13 cellular contexts compared by ENCODE assay signal in genomic region chr1:113146242-113147072, GRCh38.
DNase-seq lines count a peak whose midpoint lies in the region; ATAC-seq, FAIRE-seq and TF ChIP-seq lines count a peak whose summit lies in the region.
"Had no signal": no experiment of that assay in that cellular context is flagged by ENCODE, and none has a peak within 500 bp of the region (broad histone marks: within the 10 kb centered on the region; RNA-seq: fewer than 3 reads in every experiment).

No MANE protein-coding gene starts in this region.

- H3K27me3 Mint-ChIP-seq in astrocyte (ENCODE audit: low read depth, unreplicated experiment): no peaks in the 10 kb centered on the region
- H3K27me3 Mint-ChIP-seq in natural killer cell treated with Interleukin-12 subunit alpha and Interleukin-12 subunit beta and Interleukin-15 and Interleukin-18, amount 100 ng/mL, for 72 hours: no peaks in the 10 kb centered on the region
- H3K27me3 Mint-ChIP-seq: stimulated activated naive CD8-positive, alpha-beta T cell treated with anti-CD3 and anti-CD28 coated beads, Interleukin-15, Interleukin-2, amounts not matched to agents 100 ng/mL and 50 ng/mL, for 24 hours had no signal

- H3K36me3 Mint-ChIP-seq in astrocyte (ENCODE audit: low read depth, unreplicated experiment): no peaks in the 10 kb centered on the region
- no peaks in the 10 kb centered on the region for H3K36me3 Mint-ChIP-seq in natural killer cell treated with Interleukin-12 subunit alpha and Interleukin-12 subunit beta and Interleukin-15 and Interleukin-18, amount 100 ng/mL, for 72 hours

- ATAC-seq in natural killer cell treated with Interleukin-12 subunit alpha and Interleukin-12 subunit beta and Interleukin-15 and Interleukin-18, amount 100 ng/mL, for 72 hours: peak; percentile 61
- no peak for ATAC-seq in HG02970 (IDR thresholded peaks at IDR 0.05; ENCODE audit: low FRiP score, unreplicated experiment)

- peaks cover 51% of the 10 kb centered on the region for H3K4me1 Mint-ChIP-seq in astrocyte (ENCODE audit: low read depth, unreplicated experiment)
- H3K4me1 Mint-ChIP-seq in natural killer cell treated with Interleukin-12 subunit alpha and Interleukin-12 subunit beta and Interleukin-15 and Interleukin-18, amount 100 ng/mL, for 72 hours (ENCODE audit: low read depth in 2 of 2): peaks cover 7 to 17% of the 10 kb centered on the region in 2 donors

- H3K79me2 ChIP-seq in astrocyte (ENCODE audit: insufficient read depth, low read length): no peaks in the 10 kb centered on the region

- H4K20me1 ChIP-seq in astrocyte (ENCODE audit: insufficient read depth, low read length): no peaks in the 10 kb centered on the region

- H3K4me1 ChIP-seq in astrocyte (ENCODE audit: insufficient read depth, low read length): peaks cover 23% of the 10 kb centered on the region

- no peak overlapping the region for H3K9ac ChIP-seq in astrocyte (ENCODE audit: low read length)

- H3K4me3 Mint-ChIP-seq in astrocyte (ENCODE audit: unreplicated experiment): no peak overlapping the region
- H3K4me3 Mint-ChIP-seq in natural killer cell treated with Interleukin-12 subunit alpha and Interleukin-12 subunit beta and Interleukin-15 and Interleukin-18, amount 100 ng/mL, for 72 hours: no peak overlapping the region
- H3K4me3 Mint-ChIP-seq: stimulated activated naive CD8-positive, alpha-beta T cell treated with anti-CD3 and anti-CD28 coated beads, Interleukin-15, Interleukin-2, amounts not matched to agents 100 ng/mL and 50 ng/mL, for 24 hours had no signal

- TF ChIP-seq POLR2A in NB4 (IDR thresholded peaks at IDR 0.05; ENCODE audit: extremely low read depth, insufficient read length): no peak

- H3K27me3 ChIP-seq in astrocyte (ENCODE audit: insufficient read depth, low read length): no peaks in the 10 kb centered on the region

- peak overlapping the region; percentile 83 for H3K27ac Mint-ChIP-seq in astrocyte (ENCODE audit: unreplicated experiment)
- H3K27ac Mint-ChIP-seq in natural killer cell treated with Interleukin-12 subunit alpha and Interleukin-12 subunit beta and Interleukin-15 and Interleukin-18, amount 100 ng/mL, for 72 hours: no peak overlapping the region
- H3K27ac Mint-ChIP-seq: stimulated activated naive CD8-positive, alpha-beta T cell treated with anti-CD3 and anti-CD28 coated beads, Interleukin-15, Interleukin-2, amounts not matched to agents 100 ng/mL and 50 ng/mL, for 24 hours had no signal

- no peak overlapping the region for H2AFZ ChIP-seq in astrocyte (ENCODE audit: low read depth, low read length)

- H3K4me3 ChIP-seq in NB4 (ENCODE audit: low read depth, low read length) (no peak overlapping the region), astrocyte (ENCODE audit: insufficient read depth, low read depth, low read length) (no peak overlapping the region)

- no peaks in the 10 kb centered on the region for H3K36me3 ChIP-seq in astrocyte (ENCODE audit: insufficient read depth, low read length)

- H3K9me3 ChIP-seq in astrocyte (ENCODE audit: insufficient read depth, low read depth, low read length): no peaks in the 10 kb centered on the region

- peak; percentile 87 for DNase-seq in ELF-1 (ENCODE audit: low read depth, low spot score)
- peak; percentile 53 for DNase-seq in NB4 (ENCODE audit: low read depth)
- peak; percentile 58 for DNase-seq in astrocyte (ENCODE audit: low read depth)
- no peak for DNase-seq in natural killer cell treated with Interleukin-12 subunit alpha and Interleukin-12 subunit beta and Interleukin-15 and Interleukin-18, amount 100 ng/mL, for 72 hours (ENCODE audit: low spot score)
- no peak for DNase-seq in GM19239 (ENCODE audit: insufficient read length, low spot score)
- DNase-seq in NCI-H748 treated with DMSO at 0.1 percent for 48 hours (lab: John Stamatoyannopoulos, UW): no peak
- DNase-seq: activated CD8-positive, alpha-beta memory T cell treated with anti-CD3 and anti-CD28 coated beads for 24 hours; hippocampal formation; NCI-H2081; SHP77 had no signal

- H3K9me3 Mint-ChIP-seq in astrocyte (ENCODE audit: unreplicated experiment): no peaks in the 10 kb centered on the region
- no peaks in the 10 kb centered on the region for H3K9me3 Mint-ChIP-seq in natural killer cell treated with Interleukin-12 subunit alpha and Interleukin-12 subunit beta and Interleukin-15 and Interleukin-18, amount 100 ng/mL, for 72 hours
- H3K9me3 Mint-ChIP-seq: stimulated activated naive CD8-positive, alpha-beta T cell treated with anti-CD3 and anti-CD28 coated beads, Interleukin-15, Interleukin-2, amounts not matched to agents 100 ng/mL and 50 ng/mL, for 24 hours had no signal

- no peak for TF ChIP-seq CTCF in NB4 (IDR thresholded peaks at IDR 0.05; ENCODE audit: low read depth, low read length)
- TF ChIP-seq CTCF in astrocyte (IDR thresholded peaks at IDR 0.05; ENCODE audit: insufficient read depth, low read depth, low read length): no peak

- peak overlapping the region; percentile 15 for H3K4me2 ChIP-seq in astrocyte (ENCODE audit: low read length)

- no peak overlapping the region for H3K27ac ChIP-seq in astrocyte (ENCODE audit: low read depth, low read length)
- H3K27ac ChIP-seq: HL-60 had no signal

- no peak for FAIRE-seq in astrocyte (lab: Jason Lieb, UNC)
- FAIRE-seq in GM19239 (lab: Jason Lieb, UNC): no peak

Comparison
In these comparisons a context has a peak if more than half of its experiments do, and no peak if none do; other contexts are left out.
1. DNase-seq: peak in ELF-1 (single experiment), NB4 (single experiment) and astrocyte (single experiment); none in natural killer cell treated with Interleukin-12 subunit alpha and Interleukin-12 subunit beta and Interleukin-15 and Interleukin-18, amount 100 ng/mL, for 72 hours (single experiment), GM19239 (single experiment) and NCI-H748 treated with DMSO at 0.1 percent for 48 hours (single experiment).